ENCODE assay signal across 1 cellular context in the genomic region with DNA sequence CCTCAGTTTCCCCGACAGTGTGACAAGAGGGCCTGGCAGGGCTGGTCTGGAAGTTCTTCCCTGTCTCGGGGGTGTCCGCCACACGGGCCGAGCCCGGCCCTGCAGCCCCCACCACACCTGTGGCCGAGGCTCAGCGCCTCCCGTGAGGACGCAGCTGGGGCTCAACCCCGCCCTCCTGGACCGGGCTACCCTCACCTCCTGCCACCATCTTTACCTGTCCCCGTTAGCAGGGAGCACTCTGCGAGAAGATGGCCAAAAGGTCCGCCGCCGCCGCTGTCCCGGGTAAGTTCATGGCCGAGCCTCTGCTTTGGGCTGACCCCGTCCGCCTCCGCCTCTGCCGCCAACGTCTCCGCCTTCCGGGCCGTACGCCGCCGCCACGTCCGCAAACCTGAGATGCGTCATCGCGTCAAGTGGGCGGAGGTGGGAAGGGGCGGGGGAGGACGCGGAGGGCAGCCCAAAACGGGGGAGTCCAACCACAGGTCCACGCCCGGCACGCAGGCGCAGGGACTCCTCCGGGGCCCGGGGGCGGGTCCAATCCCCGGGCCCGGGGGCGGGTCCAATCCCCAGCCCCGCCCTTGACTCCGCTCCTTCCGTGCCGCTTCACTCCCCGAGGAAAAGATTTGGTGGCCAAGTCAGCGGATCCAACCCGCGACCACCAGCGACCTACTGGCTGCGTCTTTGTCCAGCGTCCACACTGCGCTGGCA.
TF ChIP-seq lines count a peak whose summit lies in the region.

A gene (minus strand): TSS at position 351 of the 705 bp plus-strand sequence. CDS start 4,295 bp downstream, outside the sequence.

TF ChIP-seq in GM12878, 131 proteins besides CTCF, POLR2A, EP300 and RAD21 (continued from another document):
- TF ChIP-seq, protein P1, sequence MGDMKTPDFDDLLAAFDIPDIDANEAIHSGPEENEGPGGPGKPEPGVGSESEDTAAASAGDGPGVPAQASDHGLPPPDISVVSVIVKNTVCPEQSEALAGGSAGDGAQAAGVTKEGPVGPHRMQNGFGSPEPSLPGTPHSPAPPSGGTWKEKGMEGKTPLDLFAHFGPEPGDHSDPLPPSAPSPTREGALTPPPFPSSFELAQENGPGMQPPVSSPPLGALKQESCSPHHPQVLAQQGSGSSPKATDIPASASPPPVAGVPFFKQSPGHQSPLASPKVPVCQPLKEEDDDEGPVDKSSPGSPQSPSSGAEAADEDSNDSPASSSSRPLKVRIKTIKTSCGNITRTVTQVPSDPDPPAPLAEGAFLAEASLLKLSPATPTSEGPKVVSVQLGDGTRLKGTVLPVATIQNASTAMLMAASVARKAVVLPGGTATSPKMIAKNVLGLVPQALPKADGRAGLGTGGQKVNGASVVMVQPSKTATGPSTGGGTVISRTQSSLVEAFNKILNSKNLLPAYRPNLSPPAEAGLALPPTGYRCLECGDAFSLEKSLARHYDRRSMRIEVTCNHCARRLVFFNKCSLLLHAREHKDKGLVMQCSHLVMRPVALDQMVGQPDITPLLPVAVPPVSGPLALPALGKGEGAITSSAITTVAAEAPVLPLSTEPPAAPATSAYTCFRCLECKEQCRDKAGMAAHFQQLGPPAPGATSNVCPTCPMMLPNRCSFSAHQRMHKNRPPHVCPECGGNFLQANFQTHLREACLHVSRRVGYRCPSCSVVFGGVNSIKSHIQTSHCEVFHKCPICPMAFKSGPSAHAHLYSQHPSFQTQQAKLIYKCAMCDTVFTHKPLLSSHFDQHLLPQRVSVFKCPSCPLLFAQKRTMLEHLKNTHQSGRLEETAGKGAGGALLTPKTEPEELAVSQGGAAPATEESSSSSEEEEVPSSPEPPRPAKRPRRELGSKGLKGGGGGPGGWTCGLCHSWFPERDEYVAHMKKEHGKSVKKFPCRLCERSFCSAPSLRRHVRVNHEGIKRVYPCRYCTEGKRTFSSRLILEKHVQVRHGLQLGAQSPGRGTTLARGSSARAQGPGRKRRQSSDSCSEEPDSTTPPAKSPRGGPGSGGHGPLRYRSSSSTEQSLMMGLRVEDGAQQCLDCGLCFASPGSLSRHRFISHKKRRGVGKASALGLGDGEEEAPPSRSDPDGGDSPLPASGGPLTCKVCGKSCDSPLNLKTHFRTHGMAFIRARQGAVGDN (IDR thresholded peaks at IDR 0.05) = peak; percentile 41; the same call in 1 of the 2 replicates
- TF ChIP-seq BACH1 (IDR thresholded peaks at IDR 0.05; ENCODE audit: borderline replicate concordance) (peak; percentile 72; the same call in 1 of the 2 replicates), RCOR1 (conservative IDR thresholded peaks at IDR 0.05; ENCODE audit: low read depth, low read length) (no peak; the same call in 1 of the 2 replicates), ZZZ3 (IDR thresholded peaks at IDR 0.05; ENCODE audit: control insufficient read depth, insufficient read length, low read depth) (no peak), TCF3 (IDR thresholded peaks at IDR 0.05; ENCODE audit: borderline replicate concordance, insufficient read depth, low read depth, low read length) (0 out of 2 replicates have a peak, but pooled peaks have one; percentile 19), EED (IDR thresholded peaks at IDR 0.05; ENCODE audit: low read depth) (peak; percentile 10; the same call in 1 of the 2 replicates), NR2C1 (IDR thresholded peaks at IDR 0.05) (peak; percentile 51), ZNF622 (IDR thresholded peaks at IDR 0.05) (no peak)
- TF ChIP-seq, protein P2, sequence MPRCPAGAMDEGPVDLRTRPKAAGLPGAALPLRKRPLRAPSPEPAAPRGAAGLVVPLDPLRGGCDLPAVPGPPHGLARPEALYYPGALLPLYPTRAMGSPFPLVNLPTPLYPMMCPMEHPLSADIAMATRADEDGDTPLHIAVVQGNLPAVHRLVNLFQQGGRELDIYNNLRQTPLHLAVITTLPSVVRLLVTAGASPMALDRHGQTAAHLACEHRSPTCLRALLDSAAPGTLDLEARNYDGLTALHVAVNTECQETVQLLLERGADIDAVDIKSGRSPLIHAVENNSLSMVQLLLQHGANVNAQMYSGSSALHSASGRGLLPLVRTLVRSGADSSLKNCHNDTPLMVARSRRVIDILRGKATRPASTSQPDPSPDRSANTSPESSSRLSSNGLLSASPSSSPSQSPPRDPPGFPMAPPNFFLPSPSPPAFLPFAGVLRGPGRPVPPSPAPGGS (IDR thresholded peaks at IDR 0.05; ENCODE audit: borderline replicate concordance, insufficient read depth, low read depth, low read length, poor library complexity, severe bottlenecking) = peak; percentile 26
- TF ChIP-seq, protein P3, sequence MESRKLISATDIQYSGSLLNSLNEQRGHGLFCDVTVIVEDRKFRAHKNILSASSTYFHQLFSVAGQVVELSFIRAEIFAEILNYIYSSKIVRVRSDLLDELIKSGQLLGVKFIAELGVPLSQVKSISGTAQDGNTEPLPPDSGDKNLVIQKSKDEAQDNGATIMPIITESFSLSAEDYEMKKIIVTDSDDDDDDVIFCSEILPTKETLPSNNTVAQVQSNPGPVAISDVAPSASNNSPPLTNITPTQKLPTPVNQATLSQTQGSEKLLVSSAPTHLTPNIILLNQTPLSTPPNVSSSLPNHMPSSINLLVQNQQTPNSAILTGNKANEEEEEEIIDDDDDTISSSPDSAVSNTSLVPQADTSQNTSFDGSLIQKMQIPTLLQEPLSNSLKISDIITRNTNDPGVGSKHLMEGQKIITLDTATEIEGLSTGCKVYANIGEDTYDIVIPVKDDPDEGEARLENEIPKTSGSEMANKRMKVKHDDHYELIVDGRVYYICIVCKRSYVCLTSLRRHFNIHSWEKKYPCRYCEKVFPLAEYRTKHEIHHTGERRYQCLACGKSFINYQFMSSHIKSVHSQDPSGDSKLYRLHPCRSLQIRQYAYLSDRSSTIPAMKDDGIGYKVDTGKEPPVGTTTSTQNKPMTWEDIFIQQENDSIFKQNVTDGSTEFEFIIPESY (IDR thresholded peaks at IDR 0.05) = no peak
- TF ChIP-seq, protein P4, sequence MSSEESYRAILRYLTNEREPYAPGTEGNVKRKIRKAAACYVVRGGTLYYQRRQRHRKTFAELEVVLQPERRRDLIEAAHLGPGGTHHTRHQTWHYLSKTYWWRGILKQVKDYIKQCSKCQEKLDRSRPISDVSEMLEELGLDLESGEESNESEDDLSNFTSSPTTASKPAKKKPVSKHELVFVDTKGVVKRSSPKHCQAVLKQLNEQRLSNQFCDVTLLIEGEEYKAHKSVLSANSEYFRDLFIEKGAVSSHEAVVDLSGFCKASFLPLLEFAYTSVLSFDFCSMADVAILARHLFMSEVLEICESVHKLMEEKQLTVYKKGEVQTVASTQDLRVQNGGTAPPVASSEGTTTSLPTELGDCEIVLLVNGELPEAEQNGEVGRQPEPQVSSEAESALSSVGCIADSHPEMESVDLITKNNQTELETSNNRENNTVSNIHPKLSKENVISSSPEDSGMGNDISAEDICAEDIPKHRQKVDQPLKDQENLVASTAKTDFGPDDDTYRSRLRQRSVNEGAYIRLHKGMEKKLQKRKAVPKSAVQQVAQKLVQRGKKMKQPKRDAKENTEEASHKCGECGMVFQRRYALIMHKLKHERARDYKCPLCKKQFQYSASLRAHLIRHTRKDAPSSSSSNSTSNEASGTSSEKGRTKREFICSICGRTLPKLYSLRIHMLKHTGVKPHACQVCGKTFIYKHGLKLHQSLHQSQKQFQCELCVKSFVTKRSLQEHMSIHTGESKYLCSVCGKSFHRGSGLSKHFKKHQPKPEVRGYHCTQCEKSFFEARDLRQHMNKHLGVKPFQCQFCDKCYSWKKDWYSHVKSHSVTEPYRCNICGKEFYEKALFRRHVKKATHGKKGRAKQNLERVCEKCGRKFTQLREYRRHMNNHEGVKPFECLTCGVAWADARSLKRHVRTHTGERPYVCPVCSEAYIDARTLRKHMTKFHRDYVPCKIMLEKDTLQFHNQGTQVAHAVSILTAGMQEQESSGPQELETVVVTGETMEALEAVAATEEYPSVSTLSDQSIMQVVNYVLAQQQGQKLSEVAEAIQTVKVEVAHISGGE (CRISPR knock-in tag; IDR thresholded peaks at IDR 0.05) = no peak
